In genomic region chr11:67262731-67263675, GRCh38 we compare ENCODE assay signal across 8 cellular contexts. TPM values are rescaled to one million over a fixed set of nuclear protein-coding genes. Genes with fewer than 3 reads are reported as not detected.
DNase-seq lines count a peak whose midpoint lies in the region; ATAC-seq, FAIRE-seq and TF ChIP-seq lines count a peak whose summit lies in the region.

No MANE protein-coding gene starts in this region.

- no peaks in the 10 kb centered on the region for H3K9me3 ChIP-seq in K562 (replicated peaks; ENCODE audit: control insufficient read depth, insufficient read depth, low read depth, low read length)

- peak overlapping the region; percentile 70 for H3K27ac ChIP-seq in K562 (ENCODE audit: extremely low read depth, low read depth, low read length)

- CTCF ChIA-PET in K562 (lab: Yijun Ruan, JAX; ENCODE audit: low intra/inter-chr PET ratio), result interaction anchor here (0.7 to 1.7 kb wide), 4 partner anchors 26 to 121 kb away, joined by 3 to 7 read pairs (median 5); no protein-coding TSS in a partner anchor

- ATAC-seq in K562 (peak; percentile 81), GM21576 (IDR thresholded peaks at IDR 0.05; ENCODE audit: unreplicated experiment) (no peak)

- no peak; the same call in 1 of the 2 replicates for TF ChIP-seq EP300 in K562 (IDR thresholded peaks at IDR 0.05; ENCODE audit: low read length)

- peak overlapping the region; percentile 96 for H2AFZ ChIP-seq in K562 (ENCODE audit: low read depth, low read length)

- H3K36me3 ChIP-seq in K562 (ENCODE audit: control insufficient read depth, insufficient read depth, low read length), result peaks cover 7% of the 10 kb centered on the region; the same call in 2 of the 3 replicates

- TF ChIP-seq POLR2A in K562 (conservative IDR thresholded peaks at IDR 0.05), result no peak; the same call in 1 of the 2 replicates

- in situ Hi-C loops in K562 (cut with MboI), result loop anchor here (5.0 kb wide), 1 partner anchor 119 kb away; no protein-coding TSS in a partner anchor

- H4K20me1 ChIP-seq in K562 (replicated peaks; ENCODE audit: control insufficient read depth, insufficient read depth, low read length), result no peaks in the 10 kb centered on the region

- H3K27me3 ChIP-seq in K562 (ENCODE audit: control insufficient read depth in 2 of 2, insufficient read depth in 2 of 2, low read length in 2 of 2), result no peaks in the 10 kb centered on the region

- WGBS in K562 (ENCODE audit: insufficient coverage, low coverage, missing lambda C conversion rate), result 54% methylated on average over 21 of the region's 22 CpGs

- peaks cover 28 to 47% of the 10 kb centered on the region in 2 experiments for H3K4me1 ChIP-seq in K562 (replicated peaks in 1 of 2; ENCODE audit: control insufficient read depth in 2 of 2, insufficient read depth in 2 of 2, low read length in 2 of 2)

- DNase-seq in AG08396 (ENCODE audit: low spot score), result peak; percentile 92
- DNase-seq in GM19238 (ENCODE audit: insufficient read length, low spot score), result peak; percentile 90
- peak; percentile 59 for DNase-seq in NCI-H2029 (lab: John Stamatoyannopoulos, UW)
- peak; percentile 68 for DNase-seq in T-helper 9 cell
- DNase-seq in K562 (ENCODE audit: extremely low read depth in 1 of 4, low spot score in 3 of 4), result peak; percentile 80 to 89 (median 84)
- peak; percentile 71 to 74 for DNase-seq in hippocampal formation (lab: John Stamatoyannopoulos, UW)
- DNase-seq in skeletal muscle cell (ENCODE audit: low read depth), result peak; percentile 55

- H3K4me2 ChIP-seq in K562 (ENCODE audit: insufficient read depth, low read length), result peak overlapping the region; percentile 73

- intact Hi-C loops in K562 (cut with micrococcal nuclease), result loop anchor here (1.0 to 5.0 kb wide), 3 partner anchors 54 to 181 kb away; no protein-coding TSS in a partner anchor

- peak overlapping the region; percentile 28 to 56; a peak in 2 of 4 replicates for H3K9ac ChIP-seq in K562 (ENCODE audit: insufficient read depth in 1 of 2, low read depth in 2 of 2, low read length in 2 of 2)

- peaks cover 18% of the 10 kb centered on the region for H3K79me2 ChIP-seq in K562 (ENCODE audit: control insufficient read depth, insufficient read depth, low read length)

- no TSS peak for BruUV-seq in K562 (replicated peaks; lab: Mats Ljungman, UMichigan)

- TF ChIP-seq RAD21 in K562 (CRISPR knock-in tag; conservative IDR thresholded peaks at IDR 0.05 in 1 of 2, IDR thresholded peaks at IDR 0.05 in 1 of 2), result peak; percentile 67 to 75

- FAIRE-seq in K562 (lab: Jason Lieb, UNC), result peak; percentile 99

- H3K4me3 ChIP-seq in K562 (no peak overlapping the region), skeletal muscle cell (ENCODE audit: low read depth, low read length) (no peak overlapping the region)

- peaks cover 3% of the 10 kb centered on the region for H3K9me1 ChIP-seq in K562 (ENCODE audit: control insufficient read depth, insufficient read depth, low read length)

- POLR2A ChIA-PET in K562 (lab: Yijun Ruan, JAX), result interaction anchor here (0.8 to 1.8 kb wide), 9 partner anchors 9 to 172 kb away, joined by 3 to 9 read pairs (median 4); no protein-coding TSS in a partner anchor

- peak; percentile 86 to 95 (median 94) for TF ChIP-seq CTCF in K562 (IDR thresholded peaks at IDR 0.05 in 2 of 3, conservative IDR thresholded peaks at IDR 0.05 in 1 of 3; ENCODE audit: insufficient read depth in 2 of 3, low read depth in 1 of 3, low read length in 3 of 3)

TF ChIP-seq in K562, 482 proteins besides CTCF, POLR2A, EP300 and RAD21 (continues in another document):
- TF ChIP-seq BRD9 (IDR thresholded peaks at IDR 0.05; ENCODE audit: low read depth, partially characterized antibody), result peak; percentile 82
- peak; percentile 40; the same call in 1 of the 2 replicates for TF ChIP-seq ATF7 (IDR thresholded peaks at IDR 0.05)
- TF ChIP-seq ETV5 (CRISPR knock-in tag; IDR thresholded peaks at IDR 0.05; ENCODE audit: low read depth), result peak; percentile 99
- TF ChIP-seq ELF1 (tag; IDR thresholded peaks at IDR 0.05), result peak; percentile 97
- TF ChIP-seq KLF6 (CRISPR knock-in tag; IDR thresholded peaks at IDR 0.05; ENCODE audit: borderline replicate concordance), result peak; percentile 33; the same call in 1 of the 2 replicates
- TF ChIP-seq SMAD1 (IDR thresholded peaks at IDR 0.05; ENCODE audit: low read depth, low read length, partially characterized antibody), result peak; percentile 8
- TF ChIP-seq MAZ (CRISPR knock-in tag; conservative IDR thresholded peaks at IDR 0.05 in 1 of 2, IDR thresholded peaks at IDR 0.05 in 1 of 2), result peak; percentile 17 to 47; a peak in 2 of 4 replicates
- TF ChIP-seq ZNF384 (IDR thresholded peaks at IDR 0.05; ENCODE audit: low read depth, low read length), result no peak
- TF ChIP-seq ZFX (CRISPR knock-in tag; IDR thresholded peaks at IDR 0.05), result 0 out of 2 replicates have a peak, but pooled peaks have one; percentile 9
- no peak for TF ChIP-seq ARHGAP35 (IDR thresholded peaks at IDR 0.05; ENCODE audit: partially characterized antibody)
- no peak for TF ChIP-seq DLX4 (CRISPR knock-in tag; IDR thresholded peaks at IDR 0.05)
- TF ChIP-seq CHCHD3 (CRISPR knock-in tag; IDR thresholded peaks at IDR 0.05), result no peak
- TF ChIP-seq ARNT (IDR thresholded peaks at IDR 0.05), result peak; percentile 15 to 84; a peak in 3 of 4 replicates
- 0 out of 2 replicates have a peak, but pooled peaks have one; percentile 41 for TF ChIP-seq NFRKB (IDR thresholded peaks at IDR 0.05; ENCODE audit: low read depth)

RNA-seq across cellular contexts. Expression of gene GRK2, which starts 3.3 kb away (rescaled TPM):
- total RNA-seq in K562 (2011; cell fraction: chromatin; rRNA removed; ENCODE audit: low replicate concordance), result 64.7 and 214 TPM in 2 replicates
- 185 and 206 TPM in 2 replicates for total RNA-seq in K562 (2011; cell fraction: nucleolus; rRNA removed)
- total RNA-seq in K562 (2011; cell fraction: nucleoplasm; rRNA removed), result 62.7 and 78.2 TPM in 2 replicates
- total RNA-seq in K562 (2014; rRNA removed) (83.1 and 97.8 TPM in 2 replicates), K562 (2014; rRNA removed; fragmentation: Illumina TruSeq; extraction: Trizol) (27.8 and 41.7 TPM in 2 replicates), K562 (2015; rRNA removed; fragmentation: Illumina TruSeq; extraction: Trizol) (40.6 and 42.2 TPM in 2 replicates), K562 (2021) (93.3 and 95.3 TPM in 2 replicates)
- polyA plus RNA-seq in K562 (2011; rRNA removed) (63.4 and 98.5 TPM in 2 replicates), K562 (2014; fragmentation: Illumina TruSeq; extraction: Trizol) (56.5 and 65.3 TPM in 2 replicates), K562 (2014; fragmentation: Nextera tagmentation; extraction: Ambion mirVana) (under 1 TPM; 0.24 to 0.82 TPM), K562 (2014; rRNA removed) (95.8 and 96.0 TPM in 2 replicates)
- polyA plus RNA-seq in K562 (2011; cell fraction: cytosol; rRNA removed), result 70.8 and 122 TPM in 2 replicates
- polyA plus RNA-seq in K562 (2011; cell fraction: nucleus; rRNA removed), result 259 and 262 TPM in 2 replicates
- 87.6 and 130 TPM in 2 replicates for polyA plus RNA-seq in K562 (2012)
- 36.9 and 61.5 TPM in 2 replicates for polyA minus RNA-seq in K562 (2011; rRNA and poly(A)+ RNA removed)
- 89.3 and 92.9 TPM in 2 replicates for polyA minus RNA-seq in K562 (2011; cell fraction: cytosol; rRNA and poly(A)+ RNA removed)
- 57.5 and 75.9 TPM in 2 replicates for polyA minus RNA-seq in K562 (2011; cell fraction: nucleus; rRNA and poly(A)+ RNA removed)

RNA-seq across cellular contexts. Expression of gene ANKRD13D, which starts 26.1 kb away (rescaled TPM):
- 105 and 289 TPM in 2 replicates for total RNA-seq in K562 (2011; cell fraction: chromatin; rRNA removed; ENCODE audit: low replicate concordance)
- 185 and 212 TPM in 2 replicates for total RNA-seq in K562 (2011; cell fraction: nucleolus; rRNA removed)
- total RNA-seq in K562 (2011; cell fraction: nucleoplasm; rRNA removed), result 120 and 126 TPM in 2 replicates
- 28.6 and 30.5 TPM in 2 replicates for total RNA-seq in K562 (2014; rRNA removed)
- total RNA-seq in K562 (2014; rRNA removed; fragmentation: Illumina TruSeq; extraction: Trizol), result 5.3 and 7.9 TPM in 2 replicates
- 19.6 and 25.1 TPM in 2 replicates for total RNA-seq in K562 (2015; rRNA removed; fragmentation: Illumina TruSeq; extraction: Trizol)
- 37.3 and 40.9 TPM in 2 replicates for total RNA-seq in K562 (2021)
- 22.4 and 36.6 TPM in 2 replicates for polyA plus RNA-seq in K562 (2011; rRNA removed)
- 28.9 and 46.9 TPM in 2 replicates for polyA plus RNA-seq in K562 (2011; cell fraction: cytosol; rRNA removed)
- polyA plus RNA-seq in K562 (2011; cell fraction: nucleus; rRNA removed), result 147 and 217 TPM in 2 replicates
- 22.5 and 55.8 TPM in 2 replicates for polyA plus RNA-seq in K562 (2012)
- polyA plus RNA-seq in K562 (2014; fragmentation: Illumina TruSeq; extraction: Trizol), result 15.8 and 20.8 TPM in 2 replicates
- polyA plus RNA-seq in K562 (2014; fragmentation: Nextera tagmentation; extraction: Ambion mirVana), result 1 to 10 TPM in 1 of 2 experiments, under 1 TPM in 1; 0.94 to 1.9 TPM
- 38.8 and 40.8 TPM in 2 replicates for polyA plus RNA-seq in K562 (2014; rRNA removed)
- 9.5 and 12.1 TPM in 2 replicates for polyA minus RNA-seq in K562 (2011; rRNA and poly(A)+ RNA removed)
- polyA minus RNA-seq in K562 (2011; cell fraction: cytosol; rRNA and poly(A)+ RNA removed), result 10.6 and 13.5 TPM in 2 replicates
- polyA minus RNA-seq in K562 (2011; cell fraction: nucleus; rRNA and poly(A)+ RNA removed), result 54.4 and 59.6 TPM in 2 replicates

RNA-seq across cellular contexts. Expression of gene SSH3, which starts 40.3 kb away (rescaled TPM):
- total RNA-seq in K562 (2011; cell fraction: chromatin; rRNA removed; ENCODE audit: low replicate concordance), result 1.5 and 6.8 TPM in 2 replicates
- total RNA-seq in K562 (2011; cell fraction: nucleolus; rRNA removed), result 2.8 and 3.3 TPM in 2 replicates
- total RNA-seq in K562 (2011; cell fraction: nucleoplasm; rRNA removed), result 0.92 and 1.3 TPM in 2 replicates
- total RNA-seq in K562 (2014; rRNA removed), result 0.12 and 0.27 TPM in 2 replicates
- not detected in 2 replicates for total RNA-seq in K562 (2014; rRNA removed; fragmentation: Illumina TruSeq; extraction: Trizol)
- total RNA-seq in K562 (2015; rRNA removed; fragmentation: Illumina TruSeq; extraction: Trizol), result 0.14 and 0.68 TPM in 2 replicates
- total RNA-seq in K562 (2021), result 1.0 and 1.5 TPM in 2 replicates
- 0.07 and 0.88 TPM in 2 replicates for polyA plus RNA-seq in K562 (2011; rRNA removed)
- 0.12 and 0.39 TPM in 2 replicates for polyA plus RNA-seq in K562 (2011; cell fraction: cytosol; rRNA removed)
- polyA plus RNA-seq in K562 (2011; cell fraction: nucleus; rRNA removed), result 1.3 and 3.4 TPM in 2 replicates
- polyA plus RNA-seq in K562 (2012), result 1.3 and 1.4 TPM in 2 replicates
- 0.19 and 0.24 TPM in 2 replicates for polyA plus RNA-seq in K562 (2014; fragmentation: Illumina TruSeq; extraction: Trizol)
- not detected for polyA plus RNA-seq in K562 (2014; fragmentation: Nextera tagmentation; extraction: Ambion mirVana)
- 0.24 and 0.90 TPM in 2 replicates for polyA plus RNA-seq in K562 (2014; rRNA removed)
- 0.09 TPM in 1 of 2 replicates, not detected in the other for polyA minus RNA-seq in K562 (2011; rRNA and poly(A)+ RNA removed)
- 0.48 TPM in 1 of 2 replicates, not detected in the other for polyA minus RNA-seq in K562 (2011; cell fraction: cytosol; rRNA and poly(A)+ RNA removed)
- 0.89 and 1.5 TPM in 2 replicates for polyA minus RNA-seq in K562 (2011; cell fraction: nucleus; rRNA and poly(A)+ RNA removed)
